ENCODE assay signal across 1 cellular context in genomic region chr15:63166219-63166618, GRCh38.
TF ChIP-seq lines count a peak whose summit lies in the region.

No MANE protein-coding gene starts in this region.

TF ChIP-seq in IMR-90, 13 proteins besides CTCF, POLR2A, EP300 and RAD21 (continued from another document):
- TF ChIP-seq ELK1 (IDR thresholded peaks at IDR 0.05; ENCODE audit: borderline replicate concordance, low read depth, low read length), result no peak
- no peak for TF ChIP-seq USF2 (IDR thresholded peaks at IDR 0.05; ENCODE audit: low read depth, low read length)
- TF ChIP-seq MAFK (IDR thresholded peaks at IDR 0.05; ENCODE audit: low read depth, low read length), result no peak
- no peak for TF ChIP-seq SMC3 (IDR thresholded peaks at IDR 0.05; ENCODE audit: low read depth, low read length)
- TF ChIP-seq CEBPB (IDR thresholded peaks at IDR 0.05; ENCODE audit: low read depth, low read length), result no peak
- no peak for TF ChIP-seq CHD1 (IDR thresholded peaks at IDR 0.05; ENCODE audit: low read depth, low read length)
